In genomic region chr6:149190228-149190831, GRCh38 we compare ENCODE assay signal across 1 cellular context.
TF ChIP-seq lines count a peak whose summit lies in the region.

No MANE protein-coding gene starts in this region.

TF ChIP-seq in GM23338, 12 proteins besides CTCF, POLR2A, EP300 and RAD21 (continued from another document):
- no peak for TF ChIP-seq REST (IDR thresholded peaks at IDR 0.05; ENCODE audit: unreplicated experiment)
